Comparison of ENCODE assay signal across 14 cellular contexts in genomic region chr18:66226782-66227181, GRCh38.
"Had no signal": no experiment of that assay in that cellular context is flagged by ENCODE, and none has a peak within 500 bp of the region (broad histone marks: within the 10 kb centered on the region; RNA-seq: fewer than 3 reads in every experiment).

No MANE protein-coding gene starts in this region.

- H3K4me3 Mint-ChIP-seq: activated CD8-positive, alpha-beta T cell treated with anti-CD3 and anti-CD28 coated beads, Interleukin-2, amount 10 ng/mL, durations not matched to agents 7 days and 5 days; activated T-helper 1 cell treated with anti-CD3 and anti-CD28 coated beads, Interleukin-12 subunit alpha, Interleukin-12 subunit beta, Interleukin-2, Interleukin-4 antibody, amounts not matched to agents 30 ng/mL and 10 ng/mL and 1 ng/mL, durations not matched to agents 14 hours and 24 hours and 36 hours had no signal

- H3K27me3 ChIP-seq: dorsolateral prefrontal cortex, esophagus squamous epithelium, heart left ventricle, sigmoid colon had no signal

- H3K9me3 ChIP-seq: esophagus squamous epithelium, heart left ventricle, sigmoid colon had no signal

- ATAC-seq: activated CD8-positive, alpha-beta T cell treated with anti-CD3 and anti-CD28 coated beads, Interleukin-2, amount 10 ng/mL, durations not matched to agents 7 days and 5 days; heart left ventricle; left lobe of liver had no signal

- H3K4me3 ChIP-seq: dorsolateral prefrontal cortex, esophagus squamous epithelium, heart left ventricle, sigmoid colon had no signal

- H3K4me1 ChIP-seq: esophagus squamous epithelium, heart left ventricle, sigmoid colon had no signal

- H3K27ac ChIP-seq: dorsolateral prefrontal cortex, esophagus squamous epithelium, heart left ventricle, sigmoid colon had no signal

- H3K36me3 ChIP-seq: esophagus squamous epithelium, heart left ventricle, sigmoid colon had no signal

- H3K27ac Mint-ChIP-seq: activated CD8-positive, alpha-beta T cell treated with anti-CD3 and anti-CD28 coated beads, Interleukin-2, amount 10 ng/mL, durations not matched to agents 7 days and 5 days; activated T-helper 1 cell treated with anti-CD3 and anti-CD28 coated beads, Interleukin-12 subunit alpha, Interleukin-12 subunit beta, Interleukin-2, Interleukin-4 antibody, amounts not matched to agents 30 ng/mL and 10 ng/mL and 1 ng/mL, durations not matched to agents 14 hours and 24 hours and 36 hours had no signal

- DNase-seq: activated CD4-positive, alpha-beta T cell treated with anti-CD3 and anti-CD28 coated beads for 4 hours; activated CD8-positive, alpha-beta memory T cell treated with anti-CD3 and anti-CD28 coated beads, Interleukin-2, amount 50 U/mL, for 48 hours; activated CD8-positive, alpha-beta T cell treated with anti-CD3 and anti-CD28 coated beads, Interleukin-2, amount 10 ng/mL, durations not matched to agents 7 days and 5 days; activated naive CD4-positive, alpha-beta T cell; aorta; dorsolateral prefrontal cortex; esophagus squamous epithelium; foreskin fibroblast; heart left ventricle; islet precursor cell; sigmoid colon; stimulated activated naive CD4-positive, alpha-beta T cell treated with Interleukin-2 at 50 U/mL for 16 hours had no signal
